ENCODE assay signal across 8 cellular contexts in genomic region chr4:73707918-73708577, GRCh38. TPM values are rescaled to one million over a fixed set of nuclear protein-coding genes. Genes with fewer than 3 reads are reported as not detected.
DNase-seq lines count a peak whose midpoint lies in the region; ATAC-seq and TF ChIP-seq lines count a peak whose summit lies in the region.

No MANE protein-coding gene starts in this region.

- TF ChIP-seq CTCF in adrenal gland (IDR thresholded peaks at IDR 0.05) (no peak), left lung (IDR thresholded peaks at IDR 0.05) (no peak)

- WGBS in adrenal gland, 4 donors, result 28 to 33% (median 31%) methylated on average over 7 of the region's 7 CpGs

- DNase-seq in AML-193 (lab: John Stamatoyannopoulos, UW), result peak; percentile 84 to 86
- DNase-seq in HT1080 (ENCODE audit: low read depth), result peak; percentile 88
- peak; percentile 47 to 86 (median 82) for DNase-seq in adrenal gland
- peak in 1 of 2 donors; percentile 72 for DNase-seq in left lung
- no peak for DNase-seq in 8988T
- no peak for DNase-seq in activated T-cell treated with anti-CD3 and anti-CD28 coated beads for 4 hours
- no peak for DNase-seq in GM19240 (ENCODE audit: insufficient read length, low spot score)
- no peak for DNase-seq in middle frontal gyrus (ENCODE audit: extremely low spot score, low spot score)

- H3K9me3 ChIP-seq in adrenal gland (replicated peaks in 1 of 3) (no peaks in the 10 kb centered on the region), left lung (no peaks in the 10 kb centered on the region)

- intact Hi-C loops in adrenal gland (cut with DNase I) (no loop called here), left lung (cut with DNase I) (no loop called here)

- peak; percentile 72 for ATAC-seq in left lung

- H3K27me3 ChIP-seq in adrenal gland (no peaks in the 10 kb centered on the region), left lung (no peaks in the 10 kb centered on the region)

- H3K36me3 ChIP-seq in adrenal gland (replicated peaks in 1 of 2) (no peaks in the 10 kb centered on the region), left lung (no peaks in the 10 kb centered on the region)

- H3K27ac ChIP-seq in adrenal gland (no peak overlapping the region), left lung (peak overlapping the region; percentile 68 to 81)

- peaks cover 15 to 27% of the 10 kb centered on the region in 2 donors for H3K4me1 ChIP-seq in adrenal gland (replicated peaks in 1 of 2)
- peaks cover 24 to 76% of the 10 kb centered on the region in 2 donors for H3K4me1 ChIP-seq in left lung

- H3K4me3 ChIP-seq in adrenal gland (no peak overlapping the region), left lung (no peak overlapping the region)

- no peak for TF ChIP-seq POLR2A in adrenal gland (IDR thresholded peaks at IDR 0.05)

RNA-seq across cellular contexts. Expression of gene CXCL8, which starts 32.3 kb away (rescaled TPM):
- 9.4 and 12.9 TPM in 2 replicates for total RNA-seq in HT1080 (2014; rRNA removed; shearing (Covaris generic))
- polyA plus RNA-seq in HT1080 (2015; cell fraction: cytosol; rRNA removed), result 18.9 and 21.9 TPM in 2 replicates
- polyA plus RNA-seq in HT1080 (2015; cell fraction: nucleus; rRNA removed), result 19.1 and 25.1 TPM in 2 replicates
- total RNA-seq in adrenal gland (1 to 10 TPM in 7 of 8 donors, under 1 TPM in 1; 0.52 to 3.1 (median 1.6) TPM), left lung (10 to 100 TPM; 12.3 to 80.4 TPM)
- polyA plus RNA-seq in adrenal gland, result 1 to 10 TPM; 1.9 to 3.4 (median 2.1) TPM

Comparison
In these comparisons a context has a peak if more than half of its experiments do, and no peak if none do; other contexts are left out.
1. DNase-seq: peak in AML-193 (2 of 2), HT1080 (single experiment) and adrenal gland (7 of 7); none in 8988T (single experiment), activated T-cell treated with anti-CD3 and anti-CD28 coated beads for 4 hours (single experiment), GM19240 (single experiment) and middle frontal gyrus (single experiment).
2. H3K27ac ChIP-seq: peak in left lung (2 of 2); none in adrenal gland (0 of 5).